17 cellular contexts compared by ENCODE assay signal in the genomic region with DNA sequence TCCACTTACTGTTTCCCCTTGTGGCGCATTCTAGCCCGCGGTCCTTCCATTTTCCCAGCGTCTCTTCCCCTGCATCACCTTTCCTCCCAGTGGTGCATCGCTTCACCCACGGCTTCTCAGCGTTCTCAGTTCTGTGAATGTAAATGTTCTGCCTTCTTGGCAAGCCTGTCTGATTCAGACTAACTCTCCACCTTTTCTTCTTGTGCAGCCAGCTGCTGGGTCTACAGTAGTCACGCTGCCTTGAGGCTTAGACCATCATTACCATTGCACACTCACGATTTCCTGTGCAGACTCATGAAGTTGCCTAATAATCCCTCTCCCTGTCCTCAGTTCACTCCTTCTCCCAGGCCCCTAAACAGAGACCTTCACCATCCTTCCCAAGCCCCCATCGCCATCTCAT.
A peak's percentile ranks its signal among the peaks of the same experiment; 100 is the strongest.
DNase-seq lines count a peak whose midpoint lies in the region; ATAC-seq and TF ChIP-seq lines count a peak whose summit lies in the region.
"Had no signal": no experiment of that assay in that cellular context is flagged by ENCODE, and none has a peak within 500 bp of the region (broad histone marks: within the 10 kb centered on the region; RNA-seq: fewer than 3 reads in every experiment).

No MANE protein-coding gene starts in this region.

- peaks cover 0 to 6% (median 4%) of the 10 kb centered on the region in 4 donors for H3K4me1 Mint-ChIP-seq in CD4-positive, alpha-beta memory T cell
- H3K4me1 Mint-ChIP-seq: activated B cell treated with CpG ODN at 0.5 μM for 24 hours had no signal

- DNase-seq in ELR (ENCODE audit: low read depth) (peak; percentile 94), MV-4-11 (lab: John Stamatoyannopoulos, UW) (peak; percentile 39), dermis blood vessel endothelial cell (peak; percentile 6), skeletal muscle cell (ENCODE audit: low read depth) (peak; percentile 90), NCI-H2081 treated with DMSO at 0.1 percent for 48 hours (lab: John Stamatoyannopoulos, UW) (no peak), gastrocnemius medialis (no peak)
- DNase-seq in CD4-positive, alpha-beta memory T cell: no peak
- DNase-seq: activated B cell treated with CpG ODN at 0.5 μM for 24 hours; activated T-cell treated with anti-CD3 and anti-CD28 coated beads, Interleukin-2, amount 50 U/mL, for 24 hours; central memory CD4-positive, alpha-beta T cell; left lung; NCI-H510A; ovary; stimulated activated naive B cell treated with anti-CD40 and anti-IgM and Interleukin-4, amounts not matched to agents 10 μg/mL and 1 μg/mL and 100 μg/mL, for 72 hours had no signal

- H3K27ac ChIP-seq in CD4-positive, alpha-beta memory T cell (ENCODE audit: low read depth, low read length): no peak overlapping the region
- no peak overlapping the region for H3K27ac ChIP-seq in gastrocnemius medialis
- H3K27ac ChIP-seq: KMS-11 had no signal

- no peaks in the 10 kb centered on the region for H3K27me3 Mint-ChIP-seq in CD4-positive, alpha-beta memory T cell
- H3K27me3 Mint-ChIP-seq: activated B cell treated with CpG ODN at 0.5 μM for 24 hours; activated T-cell treated with anti-CD3 and anti-CD28 coated beads, Interleukin-2, amount 50 U/mL, for 24 hours; stimulated activated naive B cell treated with anti-CD40 and anti-IgM and Interleukin-4, amounts not matched to agents 10 μg/mL and 1 μg/mL and 100 μg/mL, for 72 hours had no signal

- TF ChIP-seq POLR2A in gastrocnemius medialis (IDR thresholded peaks at IDR 0.05): no peak

- H3K27me3 ChIP-seq in CD4-positive, alpha-beta memory T cell (ENCODE audit: insufficient read depth, low read length): no peaks in the 10 kb centered on the region
- no peaks in the 10 kb centered on the region for H3K27me3 ChIP-seq in gastrocnemius medialis
- H3K27me3 ChIP-seq: left lung, ovary had no signal

- no peaks in the 10 kb centered on the region for H3K36me3 ChIP-seq in CD4-positive, alpha-beta memory T cell (ENCODE audit: insufficient read depth, low read length)
- H3K36me3 ChIP-seq in gastrocnemius medialis: no peaks in the 10 kb centered on the region
- H3K36me3 ChIP-seq: HAP-1, ovary had no signal

- ATAC-seq in HG03571 (IDR thresholded peaks at IDR 0.05; ENCODE audit: unreplicated experiment): no peak
- no peak for ATAC-seq in gastrocnemius medialis
- ATAC-seq: stimulated activated naive B cell treated with anti-CD40 and anti-IgM and Interleukin-4, amounts not matched to agents 10 μg/mL and 1 μg/mL and 100 μg/mL, for 72 hours had no signal

- CTCF ChIA-PET in CD4-positive, alpha-beta memory T cell (lab: Charles Lee; ENCODE audit: partially characterized antibody): interaction anchor here (0.9 kb wide), 1 partner anchor 43 kb away, joined by 3 read pairs; no protein-coding TSS in a partner anchor

- H3K36me3 Mint-ChIP-seq in CD4-positive, alpha-beta memory T cell: peaks cover 21 to 35% of the 10 kb centered on the region in 2 donors

- intact Hi-C loops in CD4-positive, alpha-beta memory T cell (cut with micrococcal nuclease): no loop called here
- intact Hi-C loops in gastrocnemius medialis (cut with DNase I; ENCODE audit: low total_unique reads): no loop called here

- H3K4me3 Mint-ChIP-seq in CD4-positive, alpha-beta memory T cell: no peak overlapping the region
- H3K4me3 Mint-ChIP-seq: activated B cell treated with CpG ODN at 0.5 μM for 24 hours; activated T-cell treated with anti-CD3 and anti-CD28 coated beads, Interleukin-2, amount 50 U/mL, for 24 hours; stimulated activated naive B cell treated with anti-CD40 and anti-IgM and Interleukin-4, amounts not matched to agents 10 μg/mL and 1 μg/mL and 100 μg/mL, for 72 hours had no signal

- H3K4me1 ChIP-seq in CD4-positive, alpha-beta memory T cell (ENCODE audit: insufficient read depth, low read length): peaks cover 15% of the 10 kb centered on the region
- peaks cover 0 to 8% of the 10 kb centered on the region in 2 donors for H3K4me1 ChIP-seq in gastrocnemius medialis

- no peaks in the 10 kb centered on the region for H3K9me3 Mint-ChIP-seq in CD4-positive, alpha-beta memory T cell
- H3K9me3 Mint-ChIP-seq: activated B cell treated with CpG ODN at 0.5 μM for 24 hours; activated T-cell treated with anti-CD3 and anti-CD28 coated beads, Interleukin-2, amount 50 U/mL, for 24 hours; stimulated activated naive B cell treated with anti-CD40 and anti-IgM and Interleukin-4, amounts not matched to agents 10 μg/mL and 1 μg/mL and 100 μg/mL, for 72 hours had no signal

- no peak for TF ChIP-seq CTCF in gastrocnemius medialis (IDR thresholded peaks at IDR 0.05 in 4 of 5, conservative IDR thresholded peaks at IDR 0.05 in 1 of 5)

- H3K27ac Mint-ChIP-seq in CD4-positive, alpha-beta memory T cell: no peak overlapping the region
- H3K27ac Mint-ChIP-seq: activated B cell treated with CpG ODN at 0.5 μM for 24 hours; stimulated activated naive B cell treated with anti-CD40 and anti-IgM and Interleukin-4, amounts not matched to agents 10 μg/mL and 1 μg/mL and 100 μg/mL, for 72 hours had no signal

- POLR2A ChIA-PET in CD4-positive, alpha-beta memory T cell (lab: Charles Lee; ENCODE audit: partially characterized antibody): no interaction called here

- no peaks in the 10 kb centered on the region for H3K9me3 ChIP-seq in CD4-positive, alpha-beta memory T cell (ENCODE audit: control insufficient read depth in 1 of 2, low read length in 2 of 2)
- H3K9me3 ChIP-seq in gastrocnemius medialis: no peaks in the 10 kb centered on the region
- H3K9me3 ChIP-seq: HAP-1, left lung, ovary had no signal

- in situ Hi-C loops in gastrocnemius medialis (cut with MboI; ENCODE audit: low sequenced_read_pairs in 4 of 4): no loop called here

- no peak overlapping the region for H3K4me3 ChIP-seq in skeletal muscle cell (ENCODE audit: low read depth, low read length)
- no peak overlapping the region for H3K4me3 ChIP-seq in CD4-positive, alpha-beta memory T cell (ENCODE audit: low read length in 2 of 2)
- no peak overlapping the region for H3K4me3 ChIP-seq in gastrocnemius medialis
- H3K4me3 ChIP-seq: HAP-1, left lung, ovary had no signal

Comparison
In these comparisons a context has a peak if more than half of its experiments do, and no peak if none do; other contexts are left out.
1. DNase-seq: peak in ELR (single experiment), MV-4-11 (single experiment), dermis blood vessel endothelial cell (single experiment) and skeletal muscle cell (single experiment); none in NCI-H2081 treated with DMSO at 0.1 percent for 48 hours (single experiment), CD4-positive, alpha-beta memory T cell (0 of 5) and gastrocnemius medialis (0 of 2).